ENCODE assay signal across 19 cellular contexts in the genomic region with DNA sequence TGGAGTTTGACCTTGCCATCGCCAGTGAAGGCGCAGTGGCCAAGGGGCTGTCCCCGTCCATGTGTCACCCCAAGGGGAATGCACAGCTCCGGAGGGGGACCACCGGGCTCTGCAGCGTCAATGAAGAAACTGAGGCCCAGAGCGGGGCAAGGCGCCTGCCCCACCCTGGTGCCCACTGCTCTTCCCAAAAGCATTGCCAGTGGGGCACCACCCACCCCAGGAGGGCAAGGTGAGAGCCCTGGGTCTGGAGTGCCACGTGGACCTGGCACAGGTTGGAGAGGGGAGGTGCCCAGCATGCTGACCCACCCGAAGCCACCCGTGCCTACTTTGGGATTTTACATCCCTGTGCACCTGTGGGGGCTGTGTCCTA. TPM values are rescaled to one million over a fixed set of nuclear protein-coding genes. Genes with fewer than 3 reads are reported as not detected.
A peak's percentile ranks its signal among the peaks of the same experiment; 100 is the strongest.
DNase-seq lines count a peak whose midpoint lies in the region; ATAC-seq, FAIRE-seq and TF ChIP-seq lines count a peak whose summit lies in the region.
"Had no signal": no experiment of that assay in that cellular context is flagged by ENCODE, and none has a peak within 500 bp of the region (broad histone marks: within the 10 kb centered on the region; RNA-seq: fewer than 3 reads in every experiment).

No MANE protein-coding gene starts in this region.

- no peak for ATAC-seq in activated naive CD8-positive, alpha-beta T cell treated with anti-CD3 and anti-CD28 coated beads, Interleukin-2, amount 10 ng/mL, durations not matched to agents 7 days and 5 days (ENCODE audit: low read depth)
- no peak for ATAC-seq in activated naive CD8-positive, alpha-beta T cell treated with anti-CD3 and anti-CD28 coated beads, Interleukin-2, amount 50 U/mL, for 24 hours
- no peak for ATAC-seq in Panc1
- ATAC-seq: HepG2, PC-3 had no signal

- H3K4me1 ChIP-seq in Panc1 (ENCODE audit: control insufficient read depth, insufficient read depth, low read length) (peaks cover 60% of the 10 kb centered on the region), kidney (ENCODE audit: control insufficient read depth in 1 of 2, insufficient read depth in 1 of 2, low read depth in 1 of 2, low read length in 2 of 2) (no peaks in the 10 kb centered on the region), transverse colon (peaks cover 0 to 6% (median 3%) of the 10 kb centered on the region in 4 donors), uterus (no peaks in the 10 kb centered on the region)

- H3K9me3 Mint-ChIP-seq in activated naive CD8-positive, alpha-beta T cell treated with anti-CD3 and anti-CD28 coated beads, Interleukin-2, amount 10 ng/mL, durations not matched to agents 7 days and 5 days: peaks cover 18% of the 10 kb centered on the region
- H3K9me3 Mint-ChIP-seq in activated naive CD8-positive, alpha-beta T cell treated with anti-CD3 and anti-CD28 coated beads, Interleukin-2, amount 50 U/mL, for 24 hours: peaks cover 16% of the 10 kb centered on the region

- in situ Hi-C loops in Panc1 (cut with HindIII; ENCODE audit: low pct_unique_long_range_greater_than_20kb, low sequenced_read_pairs) (no loop called here), transverse colon (cut with MboI; ENCODE audit: low pct_ligation_motif_present in 1 of 4, low pct_unique_long_range_greater_than_20kb in 1 of 4, low sequenced_read_pairs in 3 of 4) (no loop called here), KBM-7 (cut with MboI; ENCODE audit: low pct_unique_long_range_greater_than_20kb, low sequenced_read_pairs) (no loop called here)

- H3K4me3 ChIP-seq in Panc1 (ENCODE audit: low read depth in 2 of 2, low read length in 2 of 2) (no peak overlapping the region), kidney (ENCODE audit: low read length in 2 of 2) (no peak overlapping the region), transverse colon (no peak overlapping the region), uterus (no peak overlapping the region)

- TF ChIP-seq POLR2A in transverse colon (IDR thresholded peaks at IDR 0.05) (no peak), uterus (IDR thresholded peaks at IDR 0.05) (no peak)

- peaks cover 16% of the 10 kb centered on the region for H3K4me1 Mint-ChIP-seq in activated naive CD8-positive, alpha-beta T cell treated with anti-CD3 and anti-CD28 coated beads, Interleukin-2, amount 10 ng/mL, durations not matched to agents 7 days and 5 days
- peaks cover 24% of the 10 kb centered on the region for H3K4me1 Mint-ChIP-seq in activated naive CD8-positive, alpha-beta T cell treated with anti-CD3 and anti-CD28 coated beads, Interleukin-2, amount 50 U/mL, for 24 hours

- H3K9me3 ChIP-seq in Panc1 (ENCODE audit: control insufficient read depth, insufficient read depth, low read depth, low read length): peaks cover 7% of the 10 kb centered on the region; the same call in 1 of the 2 replicates
- peaks cover 0 to 5% of the 10 kb centered on the region in 2 donors for H3K9me3 ChIP-seq in kidney (ENCODE audit: control insufficient read depth in 1 of 2, low read length in 2 of 2)
- H3K9me3 ChIP-seq in transverse colon: no peaks in the 10 kb centered on the region
- H3K9me3 ChIP-seq in uterus: no peaks in the 10 kb centered on the region

- CTCF ChIA-PET in Panc1 (lab: Charles Lee): no interaction called here

- WGBS in transverse colon (ENCODE audit: low coverage in 1 of 2), 2 donors: 90% methylated on average over 10 of the region's 11 CpGs; no CpG with 5 or more reads in 1 of the 2 donors

- no TSS peak for BruUV-seq in Panc1 (replicated peaks; lab: Mats Ljungman, UMichigan)

- H3K27me3 ChIP-seq in Panc1 (ENCODE audit: control insufficient read depth, insufficient read depth, low read length) (no peaks in the 10 kb centered on the region), transverse colon (peaks cover 29% of the 10 kb centered on the region), uterus (no peaks in the 10 kb centered on the region)

- POLR2A ChIA-PET in activated naive CD8-positive, alpha-beta T cell treated with anti-CD3 and anti-CD28 coated beads, Interleukin-2, amount 10 ng/mL, durations not matched to agents 7 days and 5 days (lab: Charles Lee): interaction anchor here (0.5 to 1.1 kb wide), 2 partner anchors 79 to 95 kb away, joined by 3 to 4 read pairs; a partner anchor contains a TSS
- POLR2A ChIA-PET in Panc1 (lab: Charles Lee): no interaction called here

- peak overlapping the region; percentile 29; the same call in 1 of the 2 replicates for H3K27ac ChIP-seq in Panc1 (ENCODE audit: low read length)
- H3K27ac ChIP-seq in kidney (ENCODE audit: low read depth in 2 of 2, low read length in 2 of 2): no peak overlapping the region
- peak overlapping the region; percentile 50 to 77 (median 65) for H3K27ac ChIP-seq in transverse colon
- H3K27ac ChIP-seq in uterus: no peak overlapping the region

- TF ChIP-seq CTCF in Panc1 (IDR thresholded peaks at IDR 0.05): no peak
- no peak for TF ChIP-seq CTCF in kidney (IDR thresholded peaks at IDR 0.05; ENCODE audit: borderline replicate concordance, extremely low read depth, insufficient read depth)
- TF ChIP-seq CTCF in transverse colon (IDR thresholded peaks at IDR 0.05): no peak
- no peak for TF ChIP-seq CTCF in uterus (IDR thresholded peaks at IDR 0.05)

- FAIRE-seq in kidney (lab: Jason Lieb, UNC): no peak
- FAIRE-seq: A204.1, HepG2 had no signal

- peak overlapping the region; percentile 10 for H3K4me3 Mint-ChIP-seq in activated naive CD8-positive, alpha-beta T cell treated with anti-CD3 and anti-CD28 coated beads, Interleukin-2, amount 10 ng/mL, durations not matched to agents 7 days and 5 days
- no peak overlapping the region for H3K4me3 Mint-ChIP-seq in activated naive CD8-positive, alpha-beta T cell treated with anti-CD3 and anti-CD28 coated beads, Interleukin-2, amount 50 U/mL, for 24 hours

- no peak overlapping the region for H3K27ac Mint-ChIP-seq in activated naive CD8-positive, alpha-beta T cell treated with anti-CD3 and anti-CD28 coated beads, Interleukin-2, amount 10 ng/mL, durations not matched to agents 7 days and 5 days
- H3K27ac Mint-ChIP-seq in activated naive CD8-positive, alpha-beta T cell treated with anti-CD3 and anti-CD28 coated beads, Interleukin-2, amount 50 U/mL, for 24 hours: no peak overlapping the region

- intact Hi-C loops in Panc1 (cut with micrococcal nuclease; ENCODE audit: unreplicated experiment) (no loop called here), kidney (cut with DNase I) (no loop called here), transverse colon (cut with DNase I; ENCODE audit: low total_unique reads) (no loop called here), uterus (cut with DNase I; ENCODE audit: low total_unique reads) (no loop called here)

- H3K27me3 Mint-ChIP-seq in activated naive CD8-positive, alpha-beta T cell treated with anti-CD3 and anti-CD28 coated beads, Interleukin-2, amount 10 ng/mL, durations not matched to agents 7 days and 5 days: peaks cover 22% of the 10 kb centered on the region
- peaks cover 6% of the 10 kb centered on the region for H3K27me3 Mint-ChIP-seq in activated naive CD8-positive, alpha-beta T cell treated with anti-CD3 and anti-CD28 coated beads, Interleukin-2, amount 50 U/mL, for 24 hours

- no peak overlapping the region for H3K9ac ChIP-seq in kidney (ENCODE audit: low read length in 2 of 2)

- no peaks in the 10 kb centered on the region for H3K36me3 ChIP-seq in Panc1 (ENCODE audit: control insufficient read depth, insufficient read depth, low read length)
- H3K36me3 ChIP-seq in kidney (ENCODE audit: control insufficient read depth in 1 of 2, insufficient read depth in 2 of 2, low read length in 2 of 2): no peaks in the 10 kb centered on the region
- no peaks in the 10 kb centered on the region for H3K36me3 ChIP-seq in transverse colon
- H3K36me3 ChIP-seq in uterus: no peaks in the 10 kb centered on the region

- TF ChIP-seq EP300 in transverse colon (IDR thresholded peaks at IDR 0.05; ENCODE audit: low read depth): no peak

- DNase-seq in activated naive CD8-positive, alpha-beta T cell treated with anti-CD3 and anti-CD28 coated beads, Interleukin-2, amount 10 ng/mL, durations not matched to agents 7 days and 5 days: no peak
- no peak for DNase-seq in activated naive CD8-positive, alpha-beta T cell treated with anti-CD3 and anti-CD28 coated beads, Interleukin-2, amount 50 U/mL, for 24 hours
- DNase-seq in Panc1 (ENCODE audit: low read depth, low spot score): no peak
- peak; percentile 63 for DNase-seq in kidney
- DNase-seq in transverse colon: no peak
- no peak for DNase-seq in uterus
- DNase-seq in KBM-7: no peak
- no peak for DNase-seq in AG08395 (ENCODE audit: low spot score)
- DNase-seq: DMS79 treated with DMSO at 0.1 percent for 48 hours, Karpas-422, NCI-H1417 treated with DMSO at 0.1 percent for 48 hours, NCI-H187 treated with DMSO at 0.1 percent for 48 hours, NCI-H226, NCI-H526, PC-3 had no signal

- H3K36me3 Mint-ChIP-seq in activated naive CD8-positive, alpha-beta T cell treated with anti-CD3 and anti-CD28 coated beads, Interleukin-2, amount 10 ng/mL, durations not matched to agents 7 days and 5 days: peaks cover 11% of the 10 kb centered on the region
- H3K36me3 Mint-ChIP-seq in activated naive CD8-positive, alpha-beta T cell treated with anti-CD3 and anti-CD28 coated beads, Interleukin-2, amount 50 U/mL, for 24 hours (ENCODE audit: low read depth): peaks cover 2% of the 10 kb centered on the region

RNA-seq across cellular contexts. Expression of a gene that starts 8.3 kb away (rescaled TPM):
- under 1 TPM; 0.33 to 0.37 TPM for total RNA-seq in activated naive CD8-positive, alpha-beta T cell treated with anti-CD3 and anti-CD28 coated beads, Interleukin-2, amount 10 ng/mL, durations not matched to agents 7 days and 5 days
- 44.1 TPM for total RNA-seq in Panc1 (2021; ENCODE audit: unreplicated experiment)
- 73.6 TPM for polyA plus RNA-seq in Panc1 (2012; ENCODE audit: insufficient read length)
- 0.09 TPM for total RNA-seq in kidney
- not detected for polyA plus RNA-seq in kidney (ENCODE audit: insufficient read depth, low read depth, low replicate concordance)
- 10 to 100 TPM in 1 of 4 donors, 1 to 10 TPM in 3; 1.5 to 23.9 (median 4.7) TPM for total RNA-seq in transverse colon
- total RNA-seq in uterus: not detected
- total RNA-seq: G401, H4 had no signal

Comparison
In these comparisons a context has a peak if more than half of its experiments do, and no peak if none do; other contexts are left out.
1. H3K27ac ChIP-seq: peak in Panc1 (single experiment) and transverse colon (4 of 4); none in kidney (0 of 2) and uterus (0 of 2).